16 cellular contexts compared by ENCODE assay signal in the genomic region with DNA sequence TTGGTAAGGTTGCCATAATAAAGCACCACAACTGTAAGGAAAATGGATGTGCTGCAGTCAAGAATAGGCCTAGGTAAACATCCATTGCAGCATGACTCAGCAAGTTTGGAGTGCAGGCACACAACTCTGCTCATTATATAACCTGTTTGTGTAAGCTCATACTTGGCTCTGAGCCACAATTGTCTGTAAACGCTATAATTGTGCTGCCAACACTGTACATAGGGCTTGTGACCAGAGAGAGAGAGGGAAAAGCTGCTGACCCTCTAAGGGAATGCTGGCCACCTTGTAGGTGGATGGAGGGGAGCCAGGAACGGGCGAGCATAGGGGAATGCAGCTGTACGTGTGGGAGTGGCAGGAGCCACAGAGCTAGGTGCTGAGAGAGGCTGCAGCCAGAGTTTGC.
A peak's percentile ranks its signal among the peaks of the same experiment; 100 is the strongest.
DNase-seq lines count a peak whose midpoint lies in the region; ATAC-seq and TF ChIP-seq lines count a peak whose summit lies in the region.
"Had no signal": no experiment of that assay in that cellular context is flagged by ENCODE, and none has a peak within 500 bp of the region (broad histone marks: within the 10 kb centered on the region; RNA-seq: fewer than 3 reads in every experiment).

No MANE protein-coding gene starts in this region.

- POLR2A ChIA-PET in A673 (lab: Charles Lee; ENCODE audit: low non-redundant PET): no interaction called here
- POLR2A ChIA-PET in HEK293 (lab: Yijun Ruan, JAX): no interaction called here
- POLR2A ChIA-PET in OCI-LY7 (lab: Charles Lee): no interaction called here

- H3K9me3 ChIP-seq in A673 (ENCODE audit: low read depth, low read length, poor library complexity, severe bottlenecking) (no peaks in the 10 kb centered on the region), HEK293 (ENCODE audit: control insufficient read depth, insufficient read depth, low read depth, low read length) (no peaks in the 10 kb centered on the region), OCI-LY7 (ENCODE audit: low read length) (peaks cover 16% of the 10 kb centered on the region)

- H3K9me2 ChIP-seq in OCI-LY7 (ENCODE audit: insufficient read depth, low read length): no peaks in the 10 kb centered on the region

- H3K36me3 ChIP-seq in A673 (ENCODE audit: insufficient read depth, low read length, poor library complexity, severe bottlenecking) (no peaks in the 10 kb centered on the region), HEK293 (ENCODE audit: control insufficient read depth in 2 of 2, insufficient read depth in 1 of 2, low read length in 2 of 2) (no peaks in the 10 kb centered on the region), OCI-LY7 (ENCODE audit: insufficient read depth, low read length) (no peaks in the 10 kb centered on the region)
- H3K36me3 ChIP-seq: heart left ventricle had no signal

- H3K79me2 ChIP-seq in OCI-LY7 (ENCODE audit: insufficient read depth, low read depth, low read length): no peaks in the 10 kb centered on the region
- H3K79me2 ChIP-seq: parathyroid adenoma had no signal

- H3K27me3 ChIP-seq in A673 (replicated peaks; ENCODE audit: insufficient read depth, low read depth, low read length, poor library complexity): no peaks in the 10 kb centered on the region
- H3K27me3 ChIP-seq in foreskin keratinocyte: no peaks in the 10 kb centered on the region
- H3K27me3 ChIP-seq: heart left ventricle had no signal

- CTCF ChIA-PET in A673 (lab: Charles Lee) (no interaction called here), HEK293 (lab: Yijun Ruan, JAX) (no interaction called here), OCI-LY7 (lab: Charles Lee; ENCODE audit: unreplicated experiment) (no interaction called here)

- H3K4me2 ChIP-seq in OCI-LY7 (ENCODE audit: low read length): no peak overlapping the region

- DNase-seq in A673 (ENCODE audit: low spot score) (peak; percentile 11), OCI-LY7 (ENCODE audit: low spot score) (peak; percentile 45), foreskin keratinocyte (peak; percentile 3 to 12), NCI-H226 (no peak)
- no peak for DNase-seq in stimulated activated CD8-positive, alpha-beta memory T cell treated with anti-CD3 and anti-CD28 coated beads, Interleukin-4, amount 100 ng/mL, for 48 hours
- DNase-seq: activated CD8-positive, alpha-beta T cell treated with anti-CD3 and anti-CD28 coated beads, Interleukin-2, amount 10 ng/mL, durations not matched to agents 7 days and 5 days; amniotic stem cell; GM23248; heart left ventricle; kidney; stimulated activated naive CD4-positive, alpha-beta T cell treated with Interleukin-2 at 50 U/mL for 16 hours had no signal

- H3K27ac ChIP-seq in A673 (ENCODE audit: low read depth, low read length, poor library complexity, severe bottlenecking): no peak overlapping the region
- H3K27ac ChIP-seq in HEK293 (ENCODE audit: extremely low read depth, low read depth, low read length): no peak overlapping the region
- H3K27ac ChIP-seq in OCI-LY7 (ENCODE audit: low read depth, low read length, poor library complexity, severe bottlenecking): no peak overlapping the region
- no peak overlapping the region for H3K27ac ChIP-seq in foreskin keratinocyte
- H3K27ac ChIP-seq: GM23248, heart left ventricle, parathyroid adenoma, skin epidermis had no signal

- no peak overlapping the region for H3K4me3 ChIP-seq in A673 (ENCODE audit: low read depth, low read length, poor library complexity, severe bottlenecking)
- no peak overlapping the region for H3K4me3 ChIP-seq in HEK293 (ENCODE audit: low read depth, low read length)
- H3K4me3 ChIP-seq in OCI-LY7 (ENCODE audit: low read depth, low read length, poor library complexity, severe bottlenecking): no peak overlapping the region
- H3K4me3 ChIP-seq: GM23248, heart left ventricle, skin epidermis had no signal

- no peak for ATAC-seq in foreskin keratinocyte
- ATAC-seq in HG03159 (IDR thresholded peaks at IDR 0.05; ENCODE audit: unreplicated experiment): no peak
- ATAC-seq in HG02588 (IDR thresholded peaks at IDR 0.05; ENCODE audit: unreplicated experiment): no peak
- ATAC-seq: activated CD8-positive, alpha-beta T cell treated with anti-CD3 and anti-CD28 coated beads, Interleukin-2, amount 10 ng/mL, durations not matched to agents 7 days and 5 days; heart left ventricle had no signal

- H2AFZ ChIP-seq in OCI-LY7 (ENCODE audit: low read length): no peak overlapping the region
- H2AFZ ChIP-seq: GM23248, parathyroid adenoma had no signal

- H3K4me1 ChIP-seq in A673 (ENCODE audit: insufficient read depth, low read length, poor library complexity, severe bottlenecking) (no peaks in the 10 kb centered on the region), HEK293 (ENCODE audit: control insufficient read depth, insufficient read depth, low read length) (no peaks in the 10 kb centered on the region), OCI-LY7 (ENCODE audit: insufficient read depth, low read length, poor library complexity, severe bottlenecking) (no peaks in the 10 kb centered on the region), foreskin keratinocyte (no peaks in the 10 kb centered on the region)
- H3K4me1 ChIP-seq: heart left ventricle, parathyroid adenoma had no signal

- H4K20me1 ChIP-seq in OCI-LY7 (ENCODE audit: insufficient read depth, low read length): no peaks in the 10 kb centered on the region

- intact Hi-C loops in A673 (cut with micrococcal nuclease; ENCODE audit: unreplicated experiment): no loop called here
- intact Hi-C loops in OCI-LY7 (cut with micrococcal nuclease; ENCODE audit: unreplicated experiment): no loop called here

- TF ChIP-seq CTCF in A673 (conservative IDR thresholded peaks at IDR 0.05; ENCODE audit: low read depth, low read length) (no peak), HEK293 (tag by site-specific recombination; IDR thresholded peaks at IDR 0.05) (no peak), OCI-LY7 (conservative IDR thresholded peaks at IDR 0.05; ENCODE audit: low read length) (no peak), foreskin keratinocyte (conservative IDR thresholded peaks at IDR 0.05) (no peak)

- BruUV-seq in A673 (replicated peaks; lab: Mats Ljungman, UMichigan) (no TSS peak), OCI-LY7 (replicated peaks; lab: Mats Ljungman, UMichigan) (no TSS peak)

TF ChIP-seq in HEK293, 187 proteins besides CTCF, POLR2A, EP300 and RAD21:
- TF ChIP-seq TRIM28 (IDR thresholded peaks at IDR 0.05; ENCODE audit: borderline replicate concordance, low read length) (peak; percentile 81; the same call in 1 of the 2 replicates), ZNF548 (tag by site-specific recombination; IDR thresholded peaks at IDR 0.05) (no peak), ZNF292 (tag by site-specific recombination; IDR thresholded peaks at IDR 0.05; ENCODE audit: borderline replicate concordance, low read depth) (no peak), WT1 (tag by site-specific recombination; IDR thresholded peaks at IDR 0.05) (no peak), ZNF610 (tag by site-specific recombination; IDR thresholded peaks at IDR 0.05; ENCODE audit: borderline replicate concordance) (no peak), ZNF202 (tag by site-specific recombination; IDR thresholded peaks at IDR 0.05; ENCODE audit: borderline replicate concordance) (no peak), IKZF3 (tag by site-specific recombination; IDR thresholded peaks at IDR 0.05) (no peak), KLF7 (tag by site-specific recombination; IDR thresholded peaks at IDR 0.05; ENCODE audit: borderline replicate concordance) (no peak), SETDB1 (IDR thresholded peaks at IDR 0.05; ENCODE audit: insufficient read length, low read length) (peak; percentile 15), ZNF114 (tag by site-specific recombination; IDR thresholded peaks at IDR 0.05) (no peak), ZFP3 (tag by site-specific recombination; IDR thresholded peaks at IDR 0.05; ENCODE audit: low read depth) (no peak)
- TF ChIP-seq, protein P1, sequence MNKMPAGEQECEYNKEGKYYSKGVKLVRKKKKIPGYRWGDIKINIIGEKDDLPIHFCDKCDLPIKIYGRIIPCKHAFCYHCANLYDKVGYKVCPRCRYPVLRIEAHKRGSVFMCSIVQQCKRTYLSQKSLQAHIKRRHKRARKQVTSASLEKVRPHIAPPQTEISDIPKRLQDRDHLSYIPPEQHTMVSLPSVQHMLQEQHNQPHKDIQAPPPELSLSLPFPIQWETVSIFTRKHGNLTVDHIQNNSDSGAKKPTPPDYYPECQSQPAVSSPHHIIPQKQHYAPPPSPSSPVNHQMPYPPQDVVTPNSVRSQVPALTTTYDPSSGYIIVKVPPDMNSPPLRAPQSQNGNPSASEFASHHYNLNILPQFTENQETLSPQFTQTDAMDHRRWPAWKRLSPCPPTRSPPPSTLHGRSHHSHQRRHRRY (tag by site-specific recombination; IDR thresholded peaks at IDR 0.05): no peak
- TF ChIP-seq, protein P2, sequence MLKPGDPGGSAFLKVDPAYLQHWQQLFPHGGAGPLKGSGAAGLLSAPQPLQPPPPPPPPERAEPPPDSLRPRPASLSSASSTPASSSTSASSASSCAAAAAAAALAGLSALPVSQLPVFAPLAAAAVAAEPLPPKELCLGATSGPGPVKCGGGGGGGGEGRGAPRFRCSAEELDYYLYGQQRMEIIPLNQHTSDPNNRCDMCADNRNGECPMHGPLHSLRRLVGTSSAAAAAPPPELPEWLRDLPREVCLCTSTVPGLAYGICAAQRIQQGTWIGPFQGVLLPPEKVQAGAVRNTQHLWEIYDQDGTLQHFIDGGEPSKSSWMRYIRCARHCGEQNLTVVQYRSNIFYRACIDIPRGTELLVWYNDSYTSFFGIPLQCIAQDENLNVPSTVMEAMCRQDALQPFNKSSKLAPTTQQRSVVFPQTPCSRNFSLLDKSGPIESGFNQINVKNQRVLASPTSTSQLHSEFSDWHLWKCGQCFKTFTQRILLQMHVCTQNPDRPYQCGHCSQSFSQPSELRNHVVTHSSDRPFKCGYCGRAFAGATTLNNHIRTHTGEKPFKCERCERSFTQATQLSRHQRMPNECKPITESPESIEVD (tag by site-specific recombination; IDR thresholded peaks at IDR 0.05): no peak

Comparison
In these comparisons a context has a peak if more than half of its experiments do, and no peak if none do; other contexts are left out.
1. DNase-seq: peak in A673 (single experiment), OCI-LY7 (single experiment) and foreskin keratinocyte (2 of 2); none in NCI-H226 (single experiment) and stimulated activated CD8-positive, alpha-beta memory T cell treated with anti-CD3 and anti-CD28 coated beads, Interleukin-4, amount 100 ng/mL, for 48 hours (single experiment).